Comparison of ENCODE assay signal across 11 cellular contexts in genomic region chr10:22133640-22134624, GRCh38.
A peak's percentile ranks its signal among the peaks of the same experiment; 100 is the strongest.
DNase-seq lines count a peak whose midpoint lies in the region; ATAC-seq and TF ChIP-seq lines count a peak whose summit lies in the region.
"Had no signal": no experiment of that assay in that cellular context is flagged by ENCODE, and none has a peak within 500 bp of the region (broad histone marks: within the 10 kb centered on the region; RNA-seq: fewer than 3 reads in every experiment).

No MANE protein-coding gene starts in this region.

- H3K27ac Mint-ChIP-seq in activated CD8-positive, alpha-beta T cell treated with anti-CD3 and anti-CD28 coated beads for 36 hours: no peak overlapping the region
- no peak overlapping the region for H3K27ac Mint-ChIP-seq in activated CD8-positive, alpha-beta T cell treated with anti-CD3 and anti-CD28 coated beads, Interleukin-2, amount 10 ng/mL, durations not matched to agents 7 days and 5 days
- H3K27ac Mint-ChIP-seq in nephron: peak overlapping the region; percentile 2 to 61 (median 42)
- no peak overlapping the region for H3K27ac Mint-ChIP-seq in HFFc6
- H3K27ac Mint-ChIP-seq in neural progenitor cell: no peak overlapping the region

- H3F3A ChIP-seq in neural progenitor cell (ENCODE audit: low read depth): no peaks in the 10 kb centered on the region

- H3K36me3 Mint-ChIP-seq in activated CD8-positive, alpha-beta T cell treated with anti-CD3 and anti-CD28 coated beads for 36 hours (ENCODE audit: low read depth): no peaks in the 10 kb centered on the region
- no peaks in the 10 kb centered on the region for H3K36me3 Mint-ChIP-seq in activated CD8-positive, alpha-beta T cell treated with anti-CD3 and anti-CD28 coated beads, Interleukin-2, amount 10 ng/mL, durations not matched to agents 7 days and 5 days (ENCODE audit: low read depth)
- H3K36me3 Mint-ChIP-seq in nephron (ENCODE audit: low read depth) (peaks cover 6% of the 10 kb centered on the region), HFFc6 (ENCODE audit: low read depth) (peaks cover 6% of the 10 kb centered on the region), neural progenitor cell (no peaks in the 10 kb centered on the region)

- H3K4me1 ChIP-seq in neural progenitor cell: no peaks in the 10 kb centered on the region

- H3K4me3 Mint-ChIP-seq in activated CD8-positive, alpha-beta T cell treated with anti-CD3 and anti-CD28 coated beads for 36 hours: no peak overlapping the region
- no peak overlapping the region for H3K4me3 Mint-ChIP-seq in activated CD8-positive, alpha-beta T cell treated with anti-CD3 and anti-CD28 coated beads, Interleukin-2, amount 10 ng/mL, durations not matched to agents 7 days and 5 days
- no peak overlapping the region for H3K4me3 Mint-ChIP-seq in nephron
- H3K4me3 Mint-ChIP-seq in HFFc6: no peak overlapping the region
- no peak overlapping the region for H3K4me3 Mint-ChIP-seq in neural progenitor cell

- H3K4me3 ChIP-seq in neural progenitor cell: no peak overlapping the region

- CTCF ChIA-PET in activated CD8-positive, alpha-beta T cell treated with anti-CD3 and anti-CD28 coated beads for 36 hours (lab: Charles Lee): interaction anchor here (0.9 to 1.1 kb wide), 2 partner anchors 14 to 16 kb away, joined by 3 read pairs; no protein-coding TSS in a partner anchor
- CTCF ChIA-PET in activated CD8-positive, alpha-beta T cell treated with anti-CD3 and anti-CD28 coated beads, Interleukin-2, amount 10 ng/mL, durations not matched to agents 7 days and 5 days (lab: Charles Lee): interaction anchor here (0.6 to 1.2 kb wide), 3 partner anchors 16 to 340 kb away, joined by 3 to 4 read pairs (median 3); no protein-coding TSS in a partner anchor

- no peaks in the 10 kb centered on the region for H3K79me2 ChIP-seq in neural progenitor cell (ENCODE audit: low read depth)

- H4K20me1 ChIP-seq in neural progenitor cell (ENCODE audit: low read depth): no peaks in the 10 kb centered on the region

- intact Hi-C loops in activated CD8-positive, alpha-beta T cell treated with anti-CD3 and anti-CD28 coated beads for 36 hours (cut with micrococcal nuclease): no loop called here

- no peaks in the 10 kb centered on the region for H3K36me3 ChIP-seq in neural progenitor cell

- H3K4me1 Mint-ChIP-seq in activated CD8-positive, alpha-beta T cell treated with anti-CD3 and anti-CD28 coated beads for 36 hours (ENCODE audit: low read depth): peaks cover 7% of the 10 kb centered on the region
- H3K4me1 Mint-ChIP-seq in activated CD8-positive, alpha-beta T cell treated with anti-CD3 and anti-CD28 coated beads, Interleukin-2, amount 10 ng/mL, durations not matched to agents 7 days and 5 days (ENCODE audit: low read depth): peaks cover 6% of the 10 kb centered on the region
- peaks cover 14% of the 10 kb centered on the region for H3K4me1 Mint-ChIP-seq in nephron
- no peaks in the 10 kb centered on the region for H3K4me1 Mint-ChIP-seq in HFFc6 (ENCODE audit: low read depth)
- H3K4me1 Mint-ChIP-seq in neural progenitor cell: peaks cover 18% of the 10 kb centered on the region

- TF ChIP-seq CTCF in activated CD8-positive, alpha-beta T cell treated with anti-CD3 and anti-CD28 coated beads for 36 hours (IDR thresholded peaks at IDR 0.05): no peak
- no peak for TF ChIP-seq CTCF in nephron (IDR thresholded peaks at IDR 0.05; ENCODE audit: unreplicated experiment in 3 of 3)
- no peak for TF ChIP-seq CTCF in HFFc6 (IDR thresholded peaks at IDR 0.05)
- TF ChIP-seq CTCF in neural progenitor cell (IDR thresholded peaks at IDR 0.05): no peak

- peaks cover 16% of the 10 kb centered on the region for H3K27me3 Mint-ChIP-seq in activated CD8-positive, alpha-beta T cell treated with anti-CD3 and anti-CD28 coated beads for 36 hours
- H3K27me3 Mint-ChIP-seq in activated CD8-positive, alpha-beta T cell treated with anti-CD3 and anti-CD28 coated beads, Interleukin-2, amount 10 ng/mL, durations not matched to agents 7 days and 5 days (ENCODE audit: low read depth): peaks cover 4% of the 10 kb centered on the region
- H3K27me3 Mint-ChIP-seq in nephron (ENCODE audit: low read depth) (no peaks in the 10 kb centered on the region), HFFc6 (ENCODE audit: insufficient read depth) (peaks cover 4% of the 10 kb centered on the region; the same call in 1 of the 2 replicates), neural progenitor cell (ENCODE audit: insufficient read depth, low read depth) (peaks cover 3% of the 10 kb centered on the region)

- POLR2A ChIA-PET in activated CD8-positive, alpha-beta T cell treated with anti-CD3 and anti-CD28 coated beads for 36 hours (lab: Charles Lee): no interaction called here
- POLR2A ChIA-PET in activated CD8-positive, alpha-beta T cell treated with anti-CD3 and anti-CD28 coated beads, Interleukin-2, amount 10 ng/mL, durations not matched to agents 7 days and 5 days (lab: Charles Lee): no interaction called here

- H3K27me3 ChIP-seq in neural progenitor cell: no peaks in the 10 kb centered on the region

- no peak for ATAC-seq in activated CD8-positive, alpha-beta T cell treated with anti-CD3 and anti-CD28 coated beads for 36 hours
- no peak for ATAC-seq in activated CD8-positive, alpha-beta T cell treated with anti-CD3 and anti-CD28 coated beads, Interleukin-2, amount 10 ng/mL, durations not matched to agents 7 days and 5 days
- ATAC-seq in HG03095 (IDR thresholded peaks at IDR 0.05; ENCODE audit: unreplicated experiment) (peak; percentile 72), GM18870 (IDR thresholded peaks at IDR 0.05; ENCODE audit: unreplicated experiment) (no peak)

- no peaks in the 10 kb centered on the region for H3K9me3 Mint-ChIP-seq in activated CD8-positive, alpha-beta T cell treated with anti-CD3 and anti-CD28 coated beads for 36 hours
- peaks cover 5% of the 10 kb centered on the region for H3K9me3 Mint-ChIP-seq in activated CD8-positive, alpha-beta T cell treated with anti-CD3 and anti-CD28 coated beads, Interleukin-2, amount 10 ng/mL, durations not matched to agents 7 days and 5 days (ENCODE audit: insufficient read depth)
- H3K9me3 Mint-ChIP-seq in nephron (peaks cover 7% of the 10 kb centered on the region), HFFc6 (peaks cover 13% of the 10 kb centered on the region; the same call in 1 of the 2 replicates), neural progenitor cell (peaks cover 5% of the 10 kb centered on the region)

- peak; percentile 3 for DNase-seq in activated CD8-positive, alpha-beta T cell treated with anti-CD3 and anti-CD28 coated beads for 36 hours
- no peak for DNase-seq in activated CD8-positive, alpha-beta T cell treated with anti-CD3 and anti-CD28 coated beads, Interleukin-2, amount 10 ng/mL, durations not matched to agents 7 days and 5 days
- DNase-seq in SKM-1 (lab: John Stamatoyannopoulos, UW; ENCODE audit: unreplicated experiment) (peak; percentile 36), HFFc6 (no peak), neural progenitor cell (ENCODE audit: low spot score) (no peak)
- DNase-seq: ACHN; activated CD8-positive, alpha-beta memory T cell treated with anti-CD3 and anti-CD28 coated beads for 24 hours; NCI-H2029 treated with DMSO at 0.1 percent for 48 hours had no signal

- H3K9ac ChIP-seq in neural progenitor cell: no peak overlapping the region

- no peak overlapping the region for H3K27ac ChIP-seq in neural progenitor cell

- H3K4me2 ChIP-seq in neural progenitor cell: no peak overlapping the region

- no peaks in the 10 kb centered on the region for H3K9me3 ChIP-seq in neural progenitor cell (ENCODE audit: low read depth)

- no peak overlapping the region for H2AFZ ChIP-seq in neural progenitor cell (replicated peaks)

Comparison
In these comparisons a context has a peak if more than half of its experiments do, and no peak if none do; other contexts are left out.
1. DNase-seq: peak in activated CD8-positive, alpha-beta T cell treated with anti-CD3 and anti-CD28 coated beads for 36 hours (single experiment) and SKM-1 (single experiment); none in activated CD8-positive, alpha-beta T cell treated with anti-CD3 and anti-CD28 coated beads, Interleukin-2, amount 10 ng/mL, durations not matched to agents 7 days and 5 days (single experiment), HFFc6 (single experiment) and neural progenitor cell (single experiment).
2. H3K27ac Mint-ChIP-seq: peak in nephron (3 of 3); none in activated CD8-positive, alpha-beta T cell treated with anti-CD3 and anti-CD28 coated beads for 36 hours (single experiment), activated CD8-positive, alpha-beta T cell treated with anti-CD3 and anti-CD28 coated beads, Interleukin-2, amount 10 ng/mL, durations not matched to agents 7 days and 5 days (single experiment), HFFc6 (single experiment) and neural progenitor cell (single experiment).